Comparison of ENCODE assay signal across 15 cellular contexts in genomic region chr4:13313856-13314255, GRCh38.
DNase-seq lines count a peak whose midpoint lies in the region; ATAC-seq and TF ChIP-seq lines count a peak whose summit lies in the region.
"Had no signal": no experiment of that assay in that cellular context is flagged by ENCODE, and none has a peak within 500 bp of the region (broad histone marks: within the 10 kb centered on the region; RNA-seq: fewer than 3 reads in every experiment).

No MANE protein-coding gene starts in this region.

- TF ChIP-seq RAD21 in SK-N-SH (IDR thresholded peaks at IDR 0.05; ENCODE audit: low read length), result no peak

- H3K4me3 ChIP-seq in SK-N-SH (ENCODE audit: low read depth in 2 of 2, low read length in 1 of 2) (no peak overlapping the region), right lobe of liver (no peak overlapping the region)
- H3K4me3 ChIP-seq: BLaER1 treated with 17β-estradiol and CSF1 and Interleukin-3, amounts not matched to agents 10 nM and 100 nM had no signal

- TF ChIP-seq POLR2A in right lobe of liver (IDR thresholded peaks at IDR 0.05), result no peak

- TF ChIP-seq CTCF in SK-N-SH (IDR thresholded peaks at IDR 0.05) (no peak), right lobe of liver (IDR thresholded peaks at IDR 0.05) (no peak)

- POLR2A ChIA-PET in SK-N-SH (lab: Yijun Ruan, JAX), result no interaction called here

- H3K4me2 ChIP-seq in SK-N-SH, result no peak overlapping the region
- H3K4me2 ChIP-seq: BLaER1 treated with 17β-estradiol and CSF1 and Interleukin-3, amounts not matched to agents 10 nM and 100 nM had no signal

- no peaks in the 10 kb centered on the region for H3K36me3 ChIP-seq in SK-N-SH (replicated peaks in 1 of 2; ENCODE audit: control insufficient read depth in 1 of 2, insufficient read depth in 2 of 2, low read length in 1 of 2)
- H3K36me3 ChIP-seq in right lobe of liver, result no peaks in the 10 kb centered on the region
- H3K36me3 ChIP-seq: BLaER1 treated with 17β-estradiol and CSF1 and Interleukin-3, amounts not matched to agents 10 nM and 100 nM had no signal

- no peak overlapping the region for H2AFZ ChIP-seq in SK-N-SH (ENCODE audit: low read depth)

- H3K9me3 ChIP-seq in SK-N-SH, result no peaks in the 10 kb centered on the region
- H3K9me3 ChIP-seq in right lobe of liver, result no peaks in the 10 kb centered on the region
- H3K9me3 ChIP-seq: BLaER1 treated with 17β-estradiol and CSF1 and Interleukin-3, amounts not matched to agents 10 nM and 100 nM had no signal

- H3F3A ChIP-seq in SK-N-SH (replicated peaks; ENCODE audit: insufficient read depth), result no peaks in the 10 kb centered on the region

- ATAC-seq in SK-N-SH treated with all-trans-retinoic acid at 6 μM for 48 hours (no peak), right lobe of liver (peak; percentile 28 to 78 (median 56)), GM21381 (IDR thresholded peaks at IDR 0.05; ENCODE audit: unreplicated experiment) (no peak), HG03469 (IDR thresholded peaks at IDR 0.05; ENCODE audit: unreplicated experiment) (no peak)

- peak; percentile 27 for DNase-seq in SK-N-SH
- peak; percentile 10 for DNase-seq in NCI-H1105 (lab: John Stamatoyannopoulos, UW)
- DNase-seq in NCI-H69 (lab: John Stamatoyannopoulos, UW), result peak; percentile 88
- no peak for DNase-seq in right lobe of liver
- DNase-seq in iPS-NIHi7 (ENCODE audit: extremely low spot score), result no peak
- DNase-seq: EL; H7; KBM-7; NCI-H510A; NK-92 treated with Interleukin-12 subunit alpha and Interleukin-12 subunit beta, amount 100 ng/mL, for 24 hours; T-helper 2 cell had no signal

- no peaks in the 10 kb centered on the region for H3K4me1 ChIP-seq in SK-N-SH (ENCODE audit: control insufficient read depth in 1 of 2, insufficient read depth in 2 of 2, low read depth in 1 of 2, low read length in 1 of 2)
- H3K4me1 ChIP-seq in right lobe of liver, result peaks cover 0 to 6% (median under 1%) of the 10 kb centered on the region in 4 donors
- H3K4me1 ChIP-seq: BLaER1 treated with 17β-estradiol and CSF1 and Interleukin-3, amounts not matched to agents 10 nM and 100 nM had no signal

- H3K27ac ChIP-seq in SK-N-SH (ENCODE audit: low read depth in 2 of 2, low read length in 1 of 2) (peak overlapping the region in 1 of 2 experiments; percentile 44; a peak in 1 of 4 replicates), right lobe of liver (no peak overlapping the region)
- H3K27ac ChIP-seq: BLaER1 treated with 17β-estradiol and CSF1 and Interleukin-3, amounts not matched to agents 10 nM and 100 nM had no signal

- TF ChIP-seq EP300 in SK-N-SH (IDR thresholded peaks at IDR 0.05; ENCODE audit: borderline replicate concordance in 1 of 2, low read depth in 1 of 2, low read length in 1 of 2), result no peak; a peak in 1 of 4 replicates

- H3K79me2 ChIP-seq in SK-N-SH (ENCODE audit: insufficient read depth), result no peaks in the 10 kb centered on the region

- intact Hi-C loops in right lobe of liver (cut with DNase I), result no loop called here

- no peaks in the 10 kb centered on the region for H4K20me1 ChIP-seq in SK-N-SH (ENCODE audit: insufficient read depth)
- H4K20me1 ChIP-seq: BLaER1 treated with 17β-estradiol and CSF1 and Interleukin-3, amounts not matched to agents 10 nM and 100 nM had no signal

- no peak overlapping the region for H3K9ac ChIP-seq in SK-N-SH
- H3K9ac ChIP-seq: BLaER1 treated with 17β-estradiol and CSF1 and Interleukin-3, amounts not matched to agents 10 nM and 100 nM had no signal

- H3K9me2 ChIP-seq in SK-N-SH, result no peaks in the 10 kb centered on the region

- CTCF ChIA-PET in SK-N-SH (lab: Yijun Ruan, JAX), result no interaction called here

- H3K27me3 ChIP-seq in SK-N-SH (ENCODE audit: insufficient read depth) (no peaks in the 10 kb centered on the region), right lobe of liver (no peaks in the 10 kb centered on the region)
- H3K27me3 ChIP-seq: BLaER1 treated with 17β-estradiol and CSF1 and Interleukin-3, amounts not matched to agents 10 nM and 100 nM had no signal

TF ChIP-seq in SK-N-SH, 30 proteins besides CTCF, POLR2A, EP300 and RAD21:
- no peak for TF ChIP-seq MEF2A (IDR thresholded peaks at IDR 0.05; ENCODE audit: borderline replicate concordance, low read depth)
- TF ChIP-seq GATA2 (CRISPR knock-in tag; IDR thresholded peaks at IDR 0.05), result 0 out of 2 replicates have a peak, but pooled peaks have one; percentile 3
- TF ChIP-seq PBX3 (IDR thresholded peaks at IDR 0.05), result no peak

TF ChIP-seq in SK-N-SH treated with all-trans-retinoic acid at 6 μM for 48 hours, 23 proteins besides CTCF, POLR2A, EP300 and RAD21 (continues in another document):
- TF ChIP-seq SNAI2 (CRISPR knock-in tag; IDR thresholded peaks at IDR 0.05), result no peak
- no peak for TF ChIP-seq TCF4 (CRISPR knock-in tag; IDR thresholded peaks at IDR 0.05; ENCODE audit: borderline replicate concordance)
- no peak for TF ChIP-seq CSDC2 (CRISPR knock-in tag; IDR thresholded peaks at IDR 0.05)
- no peak for TF ChIP-seq TOX (CRISPR knock-in tag; IDR thresholded peaks at IDR 0.05; ENCODE audit: borderline replicate concordance)
- no peak for TF ChIP-seq PATZ1 (CRISPR knock-in tag; IDR thresholded peaks at IDR 0.05; ENCODE audit: borderline replicate concordance)
- TF ChIP-seq PPARA (CRISPR knock-in tag; IDR thresholded peaks at IDR 0.05; ENCODE audit: borderline replicate concordance), result no peak
- no peak for TF ChIP-seq RARB (CRISPR knock-in tag; IDR thresholded peaks at IDR 0.05)
- TF ChIP-seq GLIS3 (CRISPR knock-in tag; IDR thresholded peaks at IDR 0.05), result no peak
- no peak for TF ChIP-seq ZNF565 (CRISPR knock-in tag; conservative IDR thresholded peaks at IDR 0.05; ENCODE audit: low read depth)
- no peak for TF ChIP-seq ISL1 (CRISPR knock-in tag; IDR thresholded peaks at IDR 0.05)
- TF ChIP-seq ZC3H10 (CRISPR knock-in tag; IDR thresholded peaks at IDR 0.05), result no peak
- no peak for TF ChIP-seq ARNTL (CRISPR knock-in tag; IDR thresholded peaks at IDR 0.05; ENCODE audit: borderline replicate concordance, low read depth)
- TF ChIP-seq ZNF8 (CRISPR knock-in tag; IDR thresholded peaks at IDR 0.05), result no peak
- no peak for TF ChIP-seq CSRNP3 (CRISPR knock-in tag; IDR thresholded peaks at IDR 0.05)
- no peak for TF ChIP-seq POU6F1 (CRISPR knock-in tag; IDR thresholded peaks at IDR 0.05; ENCODE audit: borderline replicate concordance, low read depth)
- no peak for TF ChIP-seq BACH2 (CRISPR knock-in tag; IDR thresholded peaks at IDR 0.05; ENCODE audit: borderline replicate concordance)

Comparison
In these comparisons a context has a peak if more than half of its experiments do, and no peak if none do; other contexts are left out.
1. DNase-seq: peak in SK-N-SH (single experiment), NCI-H1105 (single experiment) and NCI-H69 (single experiment); none in right lobe of liver (0 of 3) and iPS-NIHi7 (single experiment).
2. ATAC-seq: peak in right lobe of liver (4 of 4); none in SK-N-SH treated with all-trans-retinoic acid at 6 μM for 48 hours (single experiment), GM21381 (single experiment) and HG03469 (single experiment).